11 cellular contexts compared by ENCODE assay signal in genomic region chr5:58999804-59000595, GRCh38.
DNase-seq lines count a peak whose midpoint lies in the region; ATAC-seq and TF ChIP-seq lines count a peak whose summit lies in the region.
"Had no signal": no experiment of that assay in that cellular context is flagged by ENCODE, and none has a peak within 500 bp of the region (broad histone marks: within the 10 kb centered on the region; RNA-seq: fewer than 3 reads in every experiment).

No MANE protein-coding gene starts in this region.

- no peak for TF ChIP-seq POLR2A in prostate gland (IDR thresholded peaks at IDR 0.05)

- H3K27me3 ChIP-seq in foreskin keratinocyte: peaks cover 2% of the 10 kb centered on the region
- H3K27me3 ChIP-seq in prostate gland (replicated peaks; ENCODE audit: insufficient read depth): no peaks in the 10 kb centered on the region

- peak; percentile 20 for ATAC-seq in foreskin keratinocyte
- no peak for ATAC-seq in GM21360 (IDR thresholded peaks at IDR 0.05; ENCODE audit: unreplicated experiment)
- ATAC-seq: activated CD8-positive, alpha-beta T cell treated with anti-CD3 and anti-CD28 coated beads, Interleukin-2, amount 10 ng/mL, durations not matched to agents 7 days and 5 days had no signal

- H3K4me1 ChIP-seq in foreskin keratinocyte (no peaks in the 10 kb centered on the region), prostate gland (replicated peaks) (no peaks in the 10 kb centered on the region)

- DNase-seq in DMS 273 (lab: John Stamatoyannopoulos, UW; ENCODE audit: unreplicated experiment): peak; percentile 74
- no peak for DNase-seq in DMS 273 treated with DMSO at 0.1 percent for 48 hours (lab: John Stamatoyannopoulos, UW)
- DNase-seq in NCI-H69 (lab: John Stamatoyannopoulos, UW): peak; percentile 99
- no peak for DNase-seq in foreskin keratinocyte
- DNase-seq in posterior cingulate gyrus: peak; percentile 55 to 98 (median 86)
- DNase-seq in prostate gland (ENCODE audit: low spot score): no peak
- no peak for DNase-seq in NK-92 (lab: John Stamatoyannopoulos, UW; ENCODE audit: unreplicated experiment)
- DNase-seq: activated CD8-positive, alpha-beta T cell treated with anti-CD3 and anti-CD28 coated beads, Interleukin-2, amount 10 ng/mL, durations not matched to agents 7 days and 5 days; left cardiac atrium had no signal

- H3K27ac ChIP-seq in foreskin keratinocyte (no peak overlapping the region), prostate gland (no peak overlapping the region)
- H3K27ac ChIP-seq: 22Rv1 had no signal

- H3K9me3 ChIP-seq in prostate gland: no peaks in the 10 kb centered on the region

- no peak for TF ChIP-seq CTCF in foreskin keratinocyte (conservative IDR thresholded peaks at IDR 0.05)
- no peak for TF ChIP-seq CTCF in prostate gland (IDR thresholded peaks at IDR 0.05)

- H3K4me3 ChIP-seq in prostate gland: no peak overlapping the region

- intact Hi-C loops in posterior cingulate gyrus (cut with DNase I) (no loop called here), prostate gland (cut with DNase I) (loop anchor here (10.0 kb wide), 1 partner anchor 105 kb away; no protein-coding TSS in a partner anchor)

- no peaks in the 10 kb centered on the region for H3K36me3 ChIP-seq in prostate gland

- 93% methylated on average over 10 of the region's 10 CpGs for WGBS in prostate gland

Comparison
In these comparisons a context has a peak if more than half of its experiments do, and no peak if none do; other contexts are left out.
1. DNase-seq: peak in DMS 273 (single experiment), NCI-H69 (single experiment) and posterior cingulate gyrus (10 of 10); none in DMS 273 treated with DMSO at 0.1 percent for 48 hours (single experiment), foreskin keratinocyte (0 of 2), prostate gland (single experiment) and NK-92 (single experiment).